Comparison of ENCODE assay signal across 9 cellular contexts in the genomic region with DNA sequence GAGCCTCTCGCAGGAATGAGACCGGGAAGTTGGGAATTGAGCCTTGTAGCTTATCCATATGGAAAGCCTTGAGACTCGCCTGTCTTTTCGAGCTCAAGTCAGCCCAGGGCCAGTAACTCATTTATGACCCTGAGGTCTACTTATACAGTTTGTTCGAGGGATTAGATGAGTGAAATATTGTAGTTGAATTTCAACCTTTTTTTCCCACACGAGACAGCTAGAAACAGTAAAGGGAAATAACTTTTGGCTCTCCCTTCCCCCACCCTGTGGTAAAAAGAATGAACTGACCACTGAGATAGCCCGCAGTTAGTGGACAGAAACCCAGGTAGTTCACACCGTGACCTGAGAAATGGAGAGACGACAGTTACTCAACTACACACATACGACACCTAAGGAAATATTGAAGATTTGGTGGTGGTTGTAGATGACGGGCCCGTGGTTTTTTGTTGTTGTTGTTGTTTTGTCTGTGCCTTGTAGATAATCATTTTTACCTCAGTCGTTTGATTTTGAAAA. TPM values are rescaled to one million over a fixed set of nuclear protein-coding genes. Genes with fewer than 3 reads are reported as not detected.
DNase-seq lines count a peak whose midpoint lies in the region; ATAC-seq, FAIRE-seq and TF ChIP-seq lines count a peak whose summit lies in the region.
"Had no signal": no experiment of that assay in that cellular context is flagged by ENCODE, and none has a peak within 500 bp of the region (broad histone marks: within the 10 kb centered on the region; RNA-seq: fewer than 3 reads in every experiment).

No MANE protein-coding gene starts in this region.

- H3K27me3 ChIP-seq in SK-N-SH (ENCODE audit: insufficient read depth) (no peaks in the 10 kb centered on the region), endothelial cell of umbilical vein (ENCODE audit: control insufficient read depth in 2 of 2, insufficient read depth in 2 of 2, low read length in 2 of 2) (no peaks in the 10 kb centered on the region), neural progenitor cell (no peaks in the 10 kb centered on the region)

- no peaks in the 10 kb centered on the region for H3K9me1 ChIP-seq in endothelial cell of umbilical vein (replicated peaks; ENCODE audit: control insufficient read depth, extremely low read depth, insufficient read depth, low read length)

- no peak for TF ChIP-seq RAD21 in SK-N-SH (IDR thresholded peaks at IDR 0.05; ENCODE audit: low read length)

- ATAC-seq in HG03196 (IDR thresholded peaks at IDR 0.05; ENCODE audit: unreplicated experiment) (no peak), GM19351 (IDR thresholded peaks at IDR 0.05; ENCODE audit: unreplicated experiment) (no peak)

- FAIRE-seq in endothelial cell of umbilical vein (lab: Jason Lieb, UNC) = no peak
- FAIRE-seq: endometrium had no signal

- H3K27ac ChIP-seq in SK-N-SH (ENCODE audit: low read depth in 2 of 2, low read length in 1 of 2) (peak overlapping the region; percentile 89 to 95), endothelial cell of umbilical vein (ENCODE audit: insufficient read depth, low read depth, low read length) (peak overlapping the region; percentile 80), neural progenitor cell (no peak overlapping the region)

- H4K20me1 ChIP-seq in SK-N-SH (ENCODE audit: insufficient read depth) (peaks cover 29% of the 10 kb centered on the region), endothelial cell of umbilical vein (replicated peaks; ENCODE audit: control insufficient read depth, extremely low read depth, insufficient read depth, low read length) (peaks cover 4% of the 10 kb centered on the region), neural progenitor cell (ENCODE audit: low read depth) (peaks cover 16% of the 10 kb centered on the region)

- no peaks in the 10 kb centered on the region for H3K27me3 Mint-ChIP-seq in activated naive CD4-positive, alpha-beta T cell treated with anti-CD3 and anti-CD28 coated beads for 36 hours (ENCODE audit: low read depth)
- peaks cover 3% of the 10 kb centered on the region for H3K27me3 Mint-ChIP-seq in neural progenitor cell (ENCODE audit: insufficient read depth, low read depth)

- H3K4me1 ChIP-seq in SK-N-SH (ENCODE audit: control insufficient read depth in 1 of 2, insufficient read depth in 2 of 2, low read depth in 1 of 2, low read length in 1 of 2) (peaks cover 22 to 29% of the 10 kb centered on the region in 2 experiments), endothelial cell of umbilical vein (ENCODE audit: control insufficient read depth, extremely low read depth, insufficient read depth, low read length) (peaks cover 39% of the 10 kb centered on the region), neural progenitor cell (peaks cover 6% of the 10 kb centered on the region)

- CTCF ChIA-PET in activated naive CD4-positive, alpha-beta T cell treated with anti-CD3 and anti-CD28 coated beads for 36 hours (lab: Charles Lee) = interaction anchor here (1.5 to 2.0 kb wide), 2 partner anchors 9 to 12 kb away, joined by 6 to 8 read pairs; no protein-coding TSS in a partner anchor
- CTCF ChIA-PET in SK-N-SH (lab: Yijun Ruan, JAX) (interaction anchor here (0.6 to 2.2 kb wide), 6 partner anchors 8 to 174 kb away, joined by 3 to 10 read pairs (median 6); a partner anchor contains a TSS), endothelial cell of umbilical vein (lab: Charles Lee) (interaction anchor here (1.2 to 2.2 kb wide), 4 partner anchors 8 to 12 kb away, joined by 3 to 13 read pairs (median 4); no protein-coding TSS in a partner anchor)

- no peak for TF ChIP-seq POLR2A in endothelial cell of umbilical vein (IDR thresholded peaks at IDR 0.05; ENCODE audit: low read depth, low read length)

- WGBS in SK-N-SH (ENCODE audit: low lambda C conversion rate) = 4% methylated on average over 12 of the region's 13 CpGs

- H3K36me3 Mint-ChIP-seq in activated naive CD4-positive, alpha-beta T cell treated with anti-CD3 and anti-CD28 coated beads for 36 hours (ENCODE audit: low read depth) = peaks cover 35% of the 10 kb centered on the region
- peaks cover 14% of the 10 kb centered on the region for H3K36me3 Mint-ChIP-seq in neural progenitor cell

- BruUV-seq in endothelial cell of umbilical vein (replicated peaks; lab: Mats Ljungman, UMichigan) = no TSS peak

- H3K36me3 ChIP-seq in SK-N-SH (replicated peaks in 1 of 2; ENCODE audit: control insufficient read depth in 1 of 2, insufficient read depth in 2 of 2, low read length in 1 of 2) (peaks cover 11 to 27% of the 10 kb centered on the region in 2 experiments), endothelial cell of umbilical vein (ENCODE audit: control insufficient read depth in 2 of 2, extremely low read depth in 1 of 2, insufficient read depth in 2 of 2, low read length in 2 of 2) (peaks cover 0 to 6% of the 10 kb centered on the region in 2 experiments), neural progenitor cell (no peaks in the 10 kb centered on the region)

- TF ChIP-seq CTCF in SK-N-SH (IDR thresholded peaks at IDR 0.05) (no peak), endothelial cell of umbilical vein (IDR thresholded peaks at IDR 0.05; ENCODE audit: extremely low read depth in 1 of 2, insufficient read depth in 1 of 2, low read depth in 1 of 2, low read length in 2 of 2) (peak in 1 of 2 donors; percentile 3), neural progenitor cell (IDR thresholded peaks at IDR 0.05) (peak; percentile 31)

- DNase-seq in activated naive CD4-positive, alpha-beta T cell treated with anti-CD3 and anti-CD28 coated beads for 36 hours = peak; percentile 22
- DNase-seq in activated naive CD4-positive, alpha-beta T cell treated with anti-CD3 and anti-CD28 coated beads, Interleukin-2, amount 50 U/mL, for 16 hours = no peak
- peak; percentile 33 for DNase-seq in SK-N-SH
- no peak for DNase-seq in endothelial cell of umbilical vein (ENCODE audit: low read depth, low spot score)
- no peak for DNase-seq in neural progenitor cell (ENCODE audit: low spot score)
- no peak for DNase-seq in activated effector memory CD4-positive, alpha-beta T cell treated with Interleukin-2 at 50 U/mL for 16 hours

- POLR2A ChIA-PET in SK-N-SH (lab: Yijun Ruan, JAX) (interaction anchor here (1.3 to 1.9 kb wide), 2 partner anchors 8 to 125 kb away, joined by 3 to 27 read pairs; a partner anchor contains a TSS), endothelial cell of umbilical vein (lab: Charles Lee) (interaction anchor here (0.6 to 1.8 kb wide), 2 partner anchors 12 to 110 kb away, joined by 3 to 10 read pairs; a partner anchor contains a TSS)

- peak overlapping the region; percentile 83 for H3K27ac Mint-ChIP-seq in activated naive CD4-positive, alpha-beta T cell treated with anti-CD3 and anti-CD28 coated beads for 36 hours
- no peak overlapping the region for H3K27ac Mint-ChIP-seq in neural progenitor cell

- peaks cover 54% of the 10 kb centered on the region for H3K4me1 Mint-ChIP-seq in activated naive CD4-positive, alpha-beta T cell treated with anti-CD3 and anti-CD28 coated beads for 36 hours (ENCODE audit: low read depth)
- peaks cover 22% of the 10 kb centered on the region for H3K4me1 Mint-ChIP-seq in neural progenitor cell

- peak overlapping the region; percentile 94 for H3K9ac ChIP-seq in SK-N-SH
- H3K9ac ChIP-seq in endothelial cell of umbilical vein (replicated peaks; ENCODE audit: extremely low read depth, insufficient read depth, low read length) = peak overlapping the region; percentile 89
- peak overlapping the region; percentile 28 for H3K9ac ChIP-seq in neural progenitor cell

- H3F3A ChIP-seq in SK-N-SH (replicated peaks; ENCODE audit: insufficient read depth) (peaks cover 19% of the 10 kb centered on the region), neural progenitor cell (ENCODE audit: low read depth) (peaks cover 26% of the 10 kb centered on the region)

- H3K4me2 ChIP-seq in SK-N-SH (peak overlapping the region; percentile 82), endothelial cell of umbilical vein (ENCODE audit: insufficient read depth, low read length) (peak overlapping the region; percentile 81), neural progenitor cell (peak overlapping the region; percentile 95)

- H3K4me3 Mint-ChIP-seq in activated naive CD4-positive, alpha-beta T cell treated with anti-CD3 and anti-CD28 coated beads for 36 hours = peak overlapping the region; percentile 84
- peak overlapping the region; percentile 93 for H3K4me3 Mint-ChIP-seq in neural progenitor cell

- intact Hi-C loops in activated naive CD4-positive, alpha-beta T cell treated with anti-CD3 and anti-CD28 coated beads for 36 hours (cut with micrococcal nuclease) = loop anchor here (1.0 to 5.0 kb wide), 8 partner anchors 9 to 711 kb away; a partner anchor contains a TSS
- intact Hi-C loops in endothelial cell of umbilical vein (cut with micrococcal nuclease) = loop anchor here (1.0 kb wide), 1 partner anchor 633 kb away; no protein-coding TSS in a partner anchor

- TF ChIP-seq EP300 in SK-N-SH (IDR thresholded peaks at IDR 0.05; ENCODE audit: borderline replicate concordance in 1 of 2, low read depth in 1 of 2, low read length in 1 of 2) = 0 out of 4 replicates have a peak, but pooled peaks of 1 of the 2 experiments have one; percentile 11

- H3K4me3 ChIP-seq in SK-N-SH (ENCODE audit: low read depth in 2 of 2, low read length in 1 of 2) (peak overlapping the region; percentile 75 to 87), endothelial cell of umbilical vein (replicated peaks in 1 of 3; ENCODE audit: insufficient read depth in 1 of 3, low read depth in 1 of 3, low read length in 3 of 3) (peak overlapping the region; percentile 70 to 92 (median 92)), neural progenitor cell (peak overlapping the region; percentile 78)

- H3K9me3 ChIP-seq in SK-N-SH (no peaks in the 10 kb centered on the region), endothelial cell of umbilical vein (replicated peaks; ENCODE audit: control insufficient read depth, insufficient read depth, low read length) (no peaks in the 10 kb centered on the region), neural progenitor cell (ENCODE audit: low read depth) (no peaks in the 10 kb centered on the region)

- dilution Hi-C loops in endothelial cell of umbilical vein (cut with MboI; ENCODE audit: extremely low pct_ligation_motif_present, low sequenced_read_pairs) = no loop called here

- H3K79me2 ChIP-seq in SK-N-SH (ENCODE audit: insufficient read depth) (peaks cover 69% of the 10 kb centered on the region), endothelial cell of umbilical vein (ENCODE audit: control insufficient read depth, insufficient read depth, low read length) (peaks cover 63% of the 10 kb centered on the region), neural progenitor cell (ENCODE audit: low read depth) (peaks cover 66% of the 10 kb centered on the region)

- H2AFZ ChIP-seq in SK-N-SH (ENCODE audit: low read depth) = peak overlapping the region; percentile 59
- no peak overlapping the region for H2AFZ ChIP-seq in endothelial cell of umbilical vein (ENCODE audit: low read depth, low read length)
- H2AFZ ChIP-seq in neural progenitor cell (replicated peaks) = peak overlapping the region; percentile 57

- no peaks in the 10 kb centered on the region for H3K9me2 ChIP-seq in SK-N-SH

- H3K9me3 Mint-ChIP-seq in activated naive CD4-positive, alpha-beta T cell treated with anti-CD3 and anti-CD28 coated beads for 36 hours = no peaks in the 10 kb centered on the region
- H3K9me3 Mint-ChIP-seq in neural progenitor cell = no peaks in the 10 kb centered on the region

RNA-seq across cellular contexts. Expression of a gene that starts 0.8 kb away (rescaled TPM):
- total RNA-seq in activated naive CD4-positive, alpha-beta T cell treated with anti-CD3 and anti-CD28 coated beads for 36 hours = 10 to 100 TPM; 75.8 to 77.9 TPM
- polyA plus RNA-seq in SK-N-SH (2012; rRNA removed) (23.8 and 32.0 TPM in 2 replicates), endothelial cell of umbilical vein (28.3 and 35.4 TPM in 2 replicates)
- 35.5 and 45.4 TPM in 2 replicates for polyA plus RNA-seq in SK-N-SH (2012; cell fraction: cytosol; rRNA removed)
- 11.4 and 30.3 TPM in 2 replicates for polyA plus RNA-seq in SK-N-SH (2012; cell fraction: nucleus; rRNA removed)
- total RNA-seq in endothelial cell of umbilical vein (132 and 150 TPM in 2 replicates), neural progenitor cell (ENCODE audit: low replicate concordance) (43.8 and 76.2 TPM in 2 replicates)
- polyA plus RNA-seq in endothelial cell of umbilical vein (2011; cell fraction: cytosol; rRNA removed) = 68.1 and 71.9 TPM in 2 replicates
- polyA plus RNA-seq in endothelial cell of umbilical vein (2011; cell fraction: nucleus; rRNA removed) = 46.4 and 64.5 TPM in 2 replicates
- polyA plus RNA-seq in endothelial cell of umbilical vein (2012) = 87.7 and 139 TPM in 2 replicates
- 52.2 and 63.8 TPM in 2 replicates for polyA minus RNA-seq in endothelial cell of umbilical vein
- polyA minus RNA-seq in endothelial cell of umbilical vein (2011; cell fraction: cytosol; rRNA and poly(A)+ RNA removed) = 66.8 TPM
- polyA minus RNA-seq in endothelial cell of umbilical vein (2011; cell fraction: nucleus; rRNA and poly(A)+ RNA removed) = 28.2 and 47.8 TPM in 2 replicates

Comparison
In these comparisons a context has a peak if more than half of its experiments do, and no peak if none do; other contexts are left out.
1. DNase-seq: peak in activated naive CD4-positive, alpha-beta T cell treated with anti-CD3 and anti-CD28 coated beads for 36 hours (single experiment) and SK-N-SH (single experiment); none in activated naive CD4-positive, alpha-beta T cell treated with anti-CD3 and anti-CD28 coated beads, Interleukin-2, amount 50 U/mL, for 16 hours (single experiment), endothelial cell of umbilical vein (single experiment), neural progenitor cell (single experiment) and activated effector memory CD4-positive, alpha-beta T cell treated with Interleukin-2 at 50 U/mL for 16 hours (single experiment).
2. H3K9ac ChIP-seq: peak in every context shown above with its lines; median percentile 94 in SK-N-SH; 89 in endothelial cell of umbilical vein; 28 in neural progenitor cell.
3. Peak in every context shown above with its lines, with median percentiles within 50 percentile points of each other: H3K4me2 ChIP-seq and H3K4me3 ChIP-seq.